ENCODE assay signal across 18 cellular contexts in genomic region chr1:202180751-202181139, GRCh38. TPM values are rescaled to one million over a fixed set of nuclear protein-coding genes. Genes with fewer than 3 reads are reported as not detected.
"Had no signal": no experiment of that assay in that cellular context is flagged by ENCODE, and none has a peak within 500 bp of the region (broad histone marks: within the 10 kb centered on the region; RNA-seq: fewer than 3 reads in every experiment).

No MANE protein-coding gene starts in this region.

RNA-seq across cellular contexts. Expression of gene LGR6, which starts 12.9 kb away (rescaled TPM):
- total RNA-seq: activated T-helper 1 cell treated with anti-CD3 and anti-CD28 coated beads, Interleukin-12 subunit alpha, Interleukin-12 subunit beta, Interleukin-2, Interleukin-4 antibody, amounts not matched to agents 30 ng/mL and 10 ng/mL and 1 ng/mL, durations not matched to agents 14 hours and 24 hours and 36 hours; activated T-helper 2 cell treated with anti-CD3 and anti-CD28 coated beads, Interferon-gamma antibody, Interleukin-2, Interleukin-4, amounts not matched to agents 10 μg/mL and 5 μg/mL and 100 μg/mL, durations not matched to agents 14 hours and 24 hours and 36 hours; bronchial epithelial cell; cardiac muscle cell had no signal

RNA-seq across cellular contexts. Expression of gene PTPN7, which starts 20.3 kb away (rescaled TPM):
- total RNA-seq: ascending aorta, bronchial epithelial cell, cardiac muscle cell, chondrocyte had no signal
- polyA plus RNA-seq: cardiac muscle cell had no signal

RNA-seq across cellular contexts. Expression of gene GPR37L1, which starts 58.0 kb away (rescaled TPM):
- total RNA-seq: activated naive CD4-positive, alpha-beta T cell treated with anti-CD3 and anti-CD28 coated beads for 36 hours; activated naive CD4-positive, alpha-beta T cell treated with anti-CD3 and anti-CD28 coated beads, Interleukin-2, amount 50 U/mL, for 72 hours; activated naive CD8-positive, alpha-beta T cell treated with anti-CD3 and anti-CD28 coated beads for 36 hours; activated naive CD8-positive, alpha-beta T cell treated with anti-CD3 and anti-CD28 coated beads, Interleukin-2, amount 10 ng/mL, durations not matched to agents 7 days and 5 days; activated T-cell treated with anti-CD3 and anti-CD28 coated beads, Interleukin-2, amount 50 U/mL, for 4 hours; activated T-cell treated with anti-CD3 and anti-CD28 coated beads, Interleukin-2, amount 50 U/mL, for 72 hours; activated T-helper 1 cell treated with anti-CD3 and anti-CD28 coated beads, Interleukin-12 subunit alpha, Interleukin-12 subunit beta, Interleukin-2, Interleukin-4 antibody, amounts not matched to agents 30 ng/mL and 10 ng/mL and 1 ng/mL, durations not matched to agents 14 hours and 24 hours and 36 hours; activated T-helper 17 cell treated with anti-CD3 and anti-CD28 coated beads, Interleukin-2, amount 50 U/mL, for 72 hours; activated T-helper 2 cell treated with anti-CD3 and anti-CD28 coated beads, Interferon-gamma antibody, Interleukin-2, Interleukin-4, amounts not matched to agents 10 μg/mL and 5 μg/mL and 100 μg/mL, durations not matched to agents 14 hours and 24 hours and 36 hours; ascending aorta; astrocyte; body of pancreas; breast epithelium; bronchial epithelial cell; cardiac muscle cell; cardiac septum; chondrocyte had no signal
- polyA plus RNA-seq: aorta, cardiac muscle cell had no signal
